Comparison of ENCODE assay signal across 1 cellular context in genomic region chr4:86927843-86928395, GRCh38.
A peak's percentile ranks its signal among the peaks of the same experiment; 100 is the strongest.
TF ChIP-seq lines count a peak whose summit lies in the region.

No MANE protein-coding gene starts in this region.

TF ChIP-seq in K562, 482 proteins besides CTCF, POLR2A, EP300 and RAD21 (continued from another document):
- TF ChIP-seq SIX5 (IDR thresholded peaks at IDR 0.05; ENCODE audit: borderline replicate concordance in 1 of 2, insufficient read depth in 1 of 2, low read depth in 1 of 2, low read length in 2 of 2): no peak
- TF ChIP-seq MCM2 (IDR thresholded peaks at IDR 0.05; ENCODE audit: low read depth): no peak
- no peak for TF ChIP-seq SUPT5H (IDR thresholded peaks at IDR 0.05)
- no peak for TF ChIP-seq MAFF (IDR thresholded peaks at IDR 0.05; ENCODE audit: low read length)
- no peak for TF ChIP-seq PURB (CRISPR knock-in tag; IDR thresholded peaks at IDR 0.05; ENCODE audit: low read depth)
- no peak for TF ChIP-seq BCLAF1 (IDR thresholded peaks at IDR 0.05; ENCODE audit: borderline replicate concordance in 1 of 2, control insufficient read depth in 1 of 2, low read depth in 2 of 2, low read length in 1 of 2)
- TF ChIP-seq ZNF398 (CRISPR knock-in tag; IDR thresholded peaks at IDR 0.05): no peak
- no peak for TF ChIP-seq AFF1 (IDR thresholded peaks at IDR 0.05; ENCODE audit: low read depth in 1 of 2, partially characterized antibody in 2 of 2)
- no peak for TF ChIP-seq CHD2 (IDR thresholded peaks at IDR 0.05; ENCODE audit: low read depth, low read length)
- TF ChIP-seq KAT7 (CRISPR knock-in tag; IDR thresholded peaks at IDR 0.05; ENCODE audit: borderline replicate concordance): peak; percentile 49; the same call in 1 of the 2 replicates
- TF ChIP-seq ZNF12 (CRISPR knock-in tag; IDR thresholded peaks at IDR 0.05): no peak
- TF ChIP-seq TFE3 (CRISPR knock-in tag; IDR thresholded peaks at IDR 0.05): 0 out of 2 replicates have a peak, but pooled peaks have one; percentile 6
- peak; percentile 45; the same call in 1 of the 2 replicates for TF ChIP-seq CEBPG (CRISPR knock-in tag; IDR thresholded peaks at IDR 0.05)
- peak; percentile 20 to 43; a peak in 2 of 4 replicates for TF ChIP-seq CEBPG (tag; conservative IDR thresholded peaks at IDR 0.05 in 1 of 2, IDR thresholded peaks at IDR 0.05 in 1 of 2)
- no peak for TF ChIP-seq NR2C1 (IDR thresholded peaks at IDR 0.05)
- no peak for TF ChIP-seq NR2C1 (tag; IDR thresholded peaks at IDR 0.05)
- no peak for TF ChIP-seq ZNF395 (CRISPR knock-in tag; IDR thresholded peaks at IDR 0.05)
- TF ChIP-seq ZFX (CRISPR knock-in tag; IDR thresholded peaks at IDR 0.05): no peak
- TF ChIP-seq RAD51 (IDR thresholded peaks at IDR 0.05; ENCODE audit: borderline replicate concordance, low read depth): 0 out of 2 replicates have a peak, but pooled peaks have one; percentile 9
- TF ChIP-seq CEBPB (tag; IDR thresholded peaks at IDR 0.05): peak; percentile 75
- TF ChIP-seq ZNF589 (CRISPR knock-in tag; IDR thresholded peaks at IDR 0.05; ENCODE audit: low read depth): no peak
- TF ChIP-seq ARID3B (CRISPR knock-in tag; IDR thresholded peaks at IDR 0.05; ENCODE audit: borderline replicate concordance): no peak
- no peak for TF ChIP-seq FIP1L1 (IDR thresholded peaks at IDR 0.05; ENCODE audit: low read depth, low read length, poor library complexity, severe bottlenecking)
- TF ChIP-seq HDAC6 (IDR thresholded peaks at IDR 0.05; ENCODE audit: low read depth, low read length): no peak
- TF ChIP-seq TOE1 (IDR thresholded peaks at IDR 0.05; ENCODE audit: borderline replicate concordance): no peak
- TF ChIP-seq TOE1 (CRISPR knock-in tag; IDR thresholded peaks at IDR 0.05; ENCODE audit: borderline replicate concordance, low read depth): no peak
